17 cellular contexts compared by ENCODE assay signal in genomic region chr10:119393019-119393418, GRCh38.
"Had no signal": no experiment of that assay in that cellular context is flagged by ENCODE, and none has a peak within 500 bp of the region (broad histone marks: within the 10 kb centered on the region; RNA-seq: fewer than 3 reads in every experiment).

No MANE protein-coding gene starts in this region.

- ATAC-seq: activated T-cell treated with anti-CD3 and anti-CD28 coated beads, Interleukin-2, amount 50 U/mL, for 4 hours; effector memory CD8-positive, alpha-beta T cell had no signal

- H3K27ac ChIP-seq: coronary artery, ovary, skin epidermis had no signal

- H3K36me3 Mint-ChIP-seq: activated CD4-positive, alpha-beta memory T cell treated with anti-CD3 and anti-CD28 coated beads for 36 hours had no signal

- H3K36me3 ChIP-seq: ovary had no signal

- H3K9me3 Mint-ChIP-seq: activated CD4-positive, alpha-beta memory T cell treated with anti-CD3 and anti-CD28 coated beads for 36 hours; activated naive CD8-positive, alpha-beta T cell treated with anti-CD3 and anti-CD28 coated beads, Interleukin-2, amount 50 U/mL, for 24 hours; activated T-cell treated with anti-CD3 and anti-CD28 coated beads, Interleukin-2, amount 50 U/mL, for 4 hours; effector memory CD8-positive, alpha-beta T cell had no signal

- H3K4me3 Mint-ChIP-seq: activated CD4-positive, alpha-beta memory T cell treated with anti-CD3 and anti-CD28 coated beads for 36 hours; activated T-cell treated with anti-CD3 and anti-CD28 coated beads, Interleukin-2, amount 50 U/mL, for 4 hours; effector memory CD8-positive, alpha-beta T cell had no signal

- H3K27me3 ChIP-seq: ovary, tibial nerve had no signal

- H3K27me3 Mint-ChIP-seq: activated CD4-positive, alpha-beta memory T cell treated with anti-CD3 and anti-CD28 coated beads for 36 hours; effector memory CD8-positive, alpha-beta T cell had no signal

- H3K4me3 ChIP-seq: coronary artery, ovary, skin epidermis, tibial nerve had no signal

- H3K9me3 ChIP-seq: ovary, tibial nerve had no signal

- DNase-seq: activated CD4-positive, alpha-beta memory T cell treated with anti-CD3 and anti-CD28 coated beads for 36 hours; activated CD4-positive, CD25-positive, alpha-beta regulatory T cell treated with anti-CD3 and anti-CD28 coated beads, Interleukin-2, amount 50 U/mL, for 72 hours; activated gamma-delta T cell; activated naive CD8-positive, alpha-beta T cell treated with anti-CD3 and anti-CD28 coated beads, Interleukin-2, amount 50 U/mL, for 24 hours; activated T-cell treated with anti-CD3 and anti-CD28 coated beads, Interleukin-2, amount 50 U/mL, for 4 hours; central memory CD4-positive, alpha-beta T cell; effector memory CD8-positive, alpha-beta T cell; erythroblast; hypothalamus; kidney glomerular epithelial cell; ovary; retina; stimulated activated CD4-positive, alpha-beta T cell treated with anti-CD3 and anti-CD28 coated beads, Interleukin-4, amount 100 ng/mL, for 4 hours; SW 1271 had no signal
